31 cellular contexts compared by ENCODE assay signal in the genomic region with DNA sequence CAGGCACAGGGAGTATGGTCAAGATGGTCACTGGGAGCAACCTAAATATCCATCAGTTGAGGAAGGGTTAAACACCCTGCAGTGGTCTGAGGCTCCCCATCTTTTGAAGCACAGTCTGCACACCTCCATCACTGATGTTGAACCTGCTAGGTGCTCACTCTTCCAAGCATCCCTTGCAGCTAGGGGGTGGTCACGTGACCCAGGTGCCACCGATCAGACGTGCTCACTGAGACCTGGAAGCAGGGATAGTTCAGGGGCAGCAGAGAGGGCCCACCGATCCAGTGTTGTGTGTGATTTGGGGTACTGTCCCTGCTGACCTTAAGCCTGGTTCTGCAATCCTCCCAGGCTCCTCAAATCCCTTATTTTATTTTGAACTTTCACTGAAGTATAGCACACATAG.
"Had no signal": no experiment of that assay in that cellular context is flagged by ENCODE, and none has a peak within 500 bp of the region (broad histone marks: within the 10 kb centered on the region; RNA-seq: fewer than 3 reads in every experiment).

No MANE protein-coding gene starts in this region.

- H3K27ac ChIP-seq: epithelial cell of prostate, left lung, neutrophil, WERI-Rb-1 had no signal

- H3K36me3 ChIP-seq: esophagus squamous epithelium, left lung, neutrophil, WERI-Rb-1 had no signal

- DNase-seq: activated CD4-positive, alpha-beta memory T cell treated with anti-CD3 and anti-CD28 coated beads for 36 hours; activated CD4-positive, alpha-beta T cell treated with anti-CD3 and anti-CD28 coated beads, Interleukin-2, amount 10 ng/mL, durations not matched to agents 24 days and 14 days; activated CD4-positive, CD25-positive, alpha-beta regulatory T cell treated with anti-CD3 and anti-CD28 coated beads, Interleukin-2, amount 50 U/mL, for 72 hours; activated CD8-positive, alpha-beta memory T cell treated with anti-CD3 and anti-CD28 coated beads, Interleukin-2, amount 50 U/mL, for 4 hours; activated gamma-delta T cell; activated naive CD4-positive, alpha-beta T cell treated with anti-CD3 and anti-CD28 coated beads, Interleukin-2, amount 50 U/mL, for 16 hours; activated T-cell treated with anti-CD3 and anti-CD28 coated beads, Interleukin-2, amount 50 U/mL, for 24 hours; anterior cingulate cortex; dermis blood vessel endothelial cell; effector CD8-positive, alpha-beta T cell; esophagus squamous epithelium; kidney glomerular epithelial cell; left lung; mesendoderm; mucosa of descending colon; small intestine; stimulated activated CD4-positive, alpha-beta T cell treated with anti-CD3 and anti-CD28 coated beads, Interleukin-1b, Interleukin-23, amount 100 ng/mL, for 48 hours; stimulated activated CD4-positive, alpha-beta T cell treated with anti-CD3 and anti-CD28 coated beads, Interleukin-4, amount 100 ng/mL, for 4 hours; stimulated activated CD8-positive, alpha-beta memory T cell treated with anti-CD3 and anti-CD28 coated beads, Interleukin-4, amount 100 ng/mL, for 48 hours; stimulated activated naive CD8-positive, alpha-beta T cell treated with anti-CD3 and anti-CD28 coated beads, Interleukin-15, amount 100 ng/mL, for 72 hours; substantia nigra; T-helper 17 cell; T1000; WERI-Rb-1 had no signal

- H3K9me3 ChIP-seq: esophagus squamous epithelium, left lung, mucosa of descending colon, neutrophil had no signal

- H3K27me3 ChIP-seq: esophagus squamous epithelium, left lung, neutrophil had no signal

- ATAC-seq: left lung; mucosa of descending colon; sciatic nerve; stimulated activated memory B cell treated with anti-CD40 and anti-IgM and Interleukin-4, amounts not matched to agents 10 μg/mL and 1 μg/mL and 100 μg/mL, for 72 hours; stimulated activated naive CD8-positive, alpha-beta T cell treated with anti-CD3 and anti-CD28 coated beads, Interleukin-15, amount 100 ng/mL, for 72 hours; T-helper 17 cell had no signal

- H3K4me3 ChIP-seq: esophagus squamous epithelium, left lung, lung, mucosa of descending colon had no signal

- FAIRE-seq: bronchial epithelial cell, endometrium, small intestine had no signal
